13 cellular contexts compared by ENCODE assay signal in the genomic region with DNA sequence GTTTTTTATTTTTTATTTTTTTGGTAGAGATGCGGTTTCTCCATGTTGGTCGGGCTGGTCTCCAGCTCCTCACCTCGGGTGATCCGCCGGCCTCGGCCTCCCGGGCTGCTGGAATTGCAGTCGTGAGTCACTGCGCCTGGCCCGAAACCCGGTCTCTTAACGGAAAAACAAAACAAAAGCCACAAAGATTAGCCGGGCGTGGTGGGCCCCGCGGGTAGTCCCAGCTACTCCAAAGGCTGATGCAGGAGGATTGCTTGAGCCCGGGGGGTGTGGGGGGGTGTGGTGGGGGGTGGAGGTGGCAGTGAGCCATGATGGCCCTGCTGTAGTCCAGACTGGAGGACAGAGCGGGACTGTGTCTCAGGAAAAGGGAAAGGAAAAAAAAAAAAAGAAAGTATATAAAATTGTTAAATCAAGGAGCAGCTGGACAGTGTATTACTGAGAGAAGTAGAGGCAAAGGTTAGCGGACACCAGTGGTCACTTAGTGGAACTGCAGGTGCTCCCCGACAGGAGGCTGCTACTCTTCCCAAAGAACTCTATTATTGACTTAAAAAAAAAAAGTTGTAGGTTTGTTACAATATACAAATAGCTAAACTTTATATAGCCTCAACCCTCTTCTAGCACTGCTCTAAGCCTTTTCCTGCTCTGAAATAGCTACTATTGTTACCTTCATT. TPM values are rescaled to one million over a fixed set of nuclear protein-coding genes. Genes with fewer than 3 reads are reported as not detected.
A peak's percentile ranks its signal among the peaks of the same experiment; 100 is the strongest.
DNase-seq lines count a peak whose midpoint lies in the region; ATAC-seq and TF ChIP-seq lines count a peak whose summit lies in the region.
"Had no signal": no experiment of that assay in that cellular context is flagged by ENCODE, and none has a peak within 500 bp of the region (broad histone marks: within the 10 kb centered on the region; RNA-seq: fewer than 3 reads in every experiment).

No MANE protein-coding gene starts in this region.

- H3K4me3 Mint-ChIP-seq in progenitor cell of endocrine pancreas (ENCODE audit: low read depth), result no peak overlapping the region

- H3K4me1 ChIP-seq in MM.1S (ENCODE audit: low read length), result peaks cover 4% of the 10 kb centered on the region
- H3K4me1 ChIP-seq: transverse colon had no signal

- no peaks in the 10 kb centered on the region for H3K4me1 Mint-ChIP-seq in progenitor cell of endocrine pancreas (ENCODE audit: low read depth)

- no peak overlapping the region for H3K4me2 ChIP-seq in MM.1S (ENCODE audit: low read depth, low read length)

- TF ChIP-seq CTCF in MM.1S (IDR thresholded peaks at IDR 0.05; ENCODE audit: low read length), result peak; percentile 11; the same call in 1 of the 2 replicates
- TF ChIP-seq CTCF in WERI-Rb-1 (IDR thresholded peaks at IDR 0.05; ENCODE audit: low read depth, low read length), result peak; percentile 28; the same call in 1 of the 2 replicates
- TF ChIP-seq CTCF in progenitor cell of endocrine pancreas (IDR thresholded peaks at IDR 0.05; ENCODE audit: unreplicated experiment), result peak; percentile 16

- H3K27ac ChIP-seq in MM.1S (ENCODE audit: low read length) (no peak overlapping the region), WERI-Rb-1 (no peak overlapping the region)
- H3K27ac ChIP-seq: transverse colon had no signal

- peaks cover 6% of the 10 kb centered on the region for H3K9me3 Mint-ChIP-seq in progenitor cell of endocrine pancreas (ENCODE audit: low read depth)

- no peaks in the 10 kb centered on the region for H3K79me2 ChIP-seq in MM.1S (ENCODE audit: low read length)

- no peaks in the 10 kb centered on the region for H3F3A ChIP-seq in MM.1S (ENCODE audit: insufficient read depth, low read length)

- no peak overlapping the region for H3K9ac ChIP-seq in MM.1S (ENCODE audit: low read length)

- H3K27ac Mint-ChIP-seq in progenitor cell of endocrine pancreas, result no peak overlapping the region

- peaks cover 2% of the 10 kb centered on the region for H3K36me3 Mint-ChIP-seq in progenitor cell of endocrine pancreas (ENCODE audit: insufficient read depth)

- H3K9me3 ChIP-seq in MM.1S (replicated peaks; ENCODE audit: insufficient read depth, low read length), result no peaks in the 10 kb centered on the region
- H3K9me3 ChIP-seq in WERI-Rb-1 (ENCODE audit: severe bottlenecking), result no peaks in the 10 kb centered on the region

- ATAC-seq in HG02678 (IDR thresholded peaks at IDR 0.05; ENCODE audit: unreplicated experiment), result no peak
- ATAC-seq: activated CD4-positive, CD25-positive, alpha-beta regulatory T cell treated with anti-CD3 and anti-CD28 coated beads, Interleukin-2, amount 50 U/mL, for 24 hours had no signal

- DNase-seq in DMS53 (lab: John Stamatoyannopoulos, UW) (peak; percentile 49), DMS53 treated with DMSO at 0.1 percent for 48 hours (lab: John Stamatoyannopoulos, UW; ENCODE audit: unreplicated experiment) (no peak), MM.1S (no peak), WERI-Rb-1 (no peak), progenitor cell of endocrine pancreas (ENCODE audit: low spot score, unreplicated experiment) (no peak), SIG-M5 treated with dmso at 0.1 percent for 504 hours (lab: John Stamatoyannopoulos, UW; ENCODE audit: unreplicated experiment) (no peak), NCI-H2029 treated with DMSO at 0.1 percent for 48 hours (lab: John Stamatoyannopoulos, UW) (no peak)
- DNase-seq: aorta, head of caudate nucleus, NCI-H2171 treated with DMSO at 0.1 percent for 48 hours, transverse colon had no signal

- H3K36me3 ChIP-seq in MM.1S (replicated peaks; ENCODE audit: insufficient read depth, low read length) (no peaks in the 10 kb centered on the region), WERI-Rb-1 (no peaks in the 10 kb centered on the region)
- H3K36me3 ChIP-seq: transverse colon had no signal

- H3K27me3 ChIP-seq in MM.1S (replicated peaks; ENCODE audit: insufficient read depth, low read length) (0 out of 2 replicates have a peak, but pooled peaks cover 6% of the 10 kb centered on the region), WERI-Rb-1 (ENCODE audit: insufficient read depth, low read depth, severe bottlenecking) (peaks cover 7% of the 10 kb centered on the region)

- H3K27me3 Mint-ChIP-seq in progenitor cell of endocrine pancreas, result no peaks in the 10 kb centered on the region

- no peaks in the 10 kb centered on the region for H4K20me1 ChIP-seq in MM.1S (ENCODE audit: insufficient read depth, low read length)

- no peak overlapping the region for H3K4me3 ChIP-seq in MM.1S (ENCODE audit: low read length)
- no peak overlapping the region for H3K4me3 ChIP-seq in WERI-Rb-1 (ENCODE audit: low read depth, low read length)
- H3K4me3 ChIP-seq: transverse colon had no signal

- no peak overlapping the region for H2AFZ ChIP-seq in MM.1S (ENCODE audit: low read length)

- H3K9me2 ChIP-seq in MM.1S (replicated peaks; ENCODE audit: insufficient read depth, low read length), result no peaks in the 10 kb centered on the region

RNA-seq across cellular contexts. Expression of a gene that starts 30.3 kb away (rescaled TPM):
- total RNA-seq in progenitor cell of endocrine pancreas, result 22.5 and 24.3 TPM in 2 replicates
